Comparison of ENCODE assay signal across 20 cellular contexts in the genomic region with DNA sequence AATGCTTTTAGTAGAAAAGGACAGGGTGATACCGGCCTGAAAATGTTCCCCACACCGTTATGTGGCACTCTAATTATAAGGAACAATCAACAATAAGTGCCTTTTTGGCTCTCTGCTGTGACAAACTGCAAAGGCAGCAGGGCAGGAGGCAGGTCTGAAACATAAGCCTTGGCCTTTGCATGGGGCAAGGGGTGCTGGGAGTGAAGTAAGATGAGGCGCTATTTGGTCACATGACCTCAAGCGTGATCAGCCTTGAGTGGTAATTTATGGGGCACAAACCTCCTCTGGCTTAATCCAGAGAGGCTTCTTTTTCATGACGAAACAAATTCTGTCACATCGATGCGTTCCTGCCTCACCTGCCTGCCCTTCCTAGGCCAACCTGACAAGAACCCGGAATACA.
A peak's percentile ranks its signal among the peaks of the same experiment; 100 is the strongest.
DNase-seq lines count a peak whose midpoint lies in the region; ATAC-seq, FAIRE-seq and TF ChIP-seq lines count a peak whose summit lies in the region.
"Had no signal": no experiment of that assay in that cellular context is flagged by ENCODE, and none has a peak within 500 bp of the region (broad histone marks: within the 10 kb centered on the region; RNA-seq: fewer than 3 reads in every experiment).

No MANE protein-coding gene starts in this region.

- TF ChIP-seq RAD21 in Ishikawa (IDR thresholded peaks at IDR 0.05; ENCODE audit: low read depth) = no peak

- DNase-seq in WTC11 (ENCODE audit: low spot score) = no peak
- no peak for DNase-seq in cerebellum (ENCODE audit: low spot score)
- DNase-seq in stimulated activated naive CD4-positive, alpha-beta T cell treated with Interleukin-2 at 50 U/mL for 16 hours (lab: John Stamatoyannopoulos, UW) = no peak
- DNase-seq in small intestine = no peak
- DNase-seq: ACHN; BE2C; C1 segment of cervical spinal cord; CD4-positive, CD25-positive, alpha-beta regulatory T cell; CD8-positive, alpha-beta memory T cell; COR-L47; DMS 273 treated with DMSO at 0.1 percent for 48 hours; DMS53; DND-41; EL had no signal

- no peaks in the 10 kb centered on the region for H3K36me3 Mint-ChIP-seq in WTC11
- peaks cover 3% of the 10 kb centered on the region for H3K36me3 Mint-ChIP-seq in nephron (ENCODE audit: low read depth)

- no peaks in the 10 kb centered on the region for H3K9me3 Mint-ChIP-seq in WTC11
- peaks cover 3% of the 10 kb centered on the region for H3K9me3 Mint-ChIP-seq in nephron
- H3K9me3 Mint-ChIP-seq: CD8-positive, alpha-beta memory T cell had no signal

- H3K4me1 ChIP-seq in small intestine (ENCODE audit: control insufficient read depth in 2 of 2, insufficient read depth in 1 of 2, low read depth in 1 of 2, low read length in 1 of 2) = no peaks in the 10 kb centered on the region

- H3K4me3 Mint-ChIP-seq in WTC11 (no peak overlapping the region), nephron (no peak overlapping the region)
- H3K4me3 Mint-ChIP-seq: CD4-positive, CD25-positive, alpha-beta regulatory T cell; CD8-positive, alpha-beta memory T cell had no signal

- no peak overlapping the region for H3K27ac ChIP-seq in small intestine (ENCODE audit: low read depth in 1 of 2, low read length in 1 of 2)

- H3K27ac Mint-ChIP-seq in WTC11 = no peak overlapping the region
- peak overlapping the region in 2 of 3 experiments; percentile 27 to 72 for H3K27ac Mint-ChIP-seq in nephron
- H3K27ac Mint-ChIP-seq: CD8-positive, alpha-beta memory T cell had no signal

- no peaks in the 10 kb centered on the region for H3K27me3 ChIP-seq in small intestine (ENCODE audit: control insufficient read depth in 2 of 2, insufficient read depth in 2 of 2, low read length in 2 of 2)
- H3K27me3 ChIP-seq: BE2C had no signal

- no peak for TF ChIP-seq EP300 in Ishikawa (IDR thresholded peaks at IDR 0.05; ENCODE audit: borderline replicate concordance)

- H3K27me3 Mint-ChIP-seq in WTC11 (ENCODE audit: low read depth) (no peaks in the 10 kb centered on the region), nephron (ENCODE audit: low read depth) (no peaks in the 10 kb centered on the region)
- H3K27me3 Mint-ChIP-seq: CD4-positive, CD25-positive, alpha-beta regulatory T cell had no signal

- no peak overlapping the region for H3K4me3 ChIP-seq in small intestine (ENCODE audit: low read depth in 1 of 2, low read length in 2 of 2)
- H3K4me3 ChIP-seq: HAP-1 had no signal

- ATAC-seq in WTC11 = no peak

- H3K36me3 ChIP-seq in small intestine (ENCODE audit: control insufficient read depth in 2 of 2, insufficient read depth in 2 of 2, low read length in 2 of 2) = no peaks in the 10 kb centered on the region
- H3K36me3 ChIP-seq: BE2C, HAP-1 had no signal

- POLR2A ChIA-PET in WTC11 (lab: Charles Lee) = no interaction called here

- no peaks in the 10 kb centered on the region for H3K9me3 ChIP-seq in small intestine (ENCODE audit: control insufficient read depth, low read depth)
- H3K9me3 ChIP-seq: BE2C, HAP-1 had no signal

- CTCF ChIA-PET in WTC11 (lab: Charles Lee) = interaction anchor here (1.1 kb wide), 1 partner anchor 119 kb away, joined by 3 read pairs; no protein-coding TSS in a partner anchor

- WGBS in small intestine, 3 donors = 92 to 95% (median 92%) methylated on average over 8 of the region's 8 CpGs

- TF ChIP-seq CTCF in WTC11 (IDR thresholded peaks at IDR 0.05) (no peak), nephron (IDR thresholded peaks at IDR 0.05; ENCODE audit: unreplicated experiment in 3 of 3) (no peak)

- H3K4me1 Mint-ChIP-seq in WTC11 (no peaks in the 10 kb centered on the region; the same call in 1 of the 2 replicates), nephron (peaks cover 48% of the 10 kb centered on the region)
- H3K4me1 Mint-ChIP-seq: CD8-positive, alpha-beta memory T cell had no signal

- FAIRE-seq in small intestine (lab: Jason Lieb, UNC) = no peak
- FAIRE-seq: A204.1, GM12891, GM19239 had no signal

TF ChIP-seq in Ishikawa, 13 proteins besides CTCF, POLR2A, EP300 and RAD21:
- TF ChIP-seq TCF12 (IDR thresholded peaks at IDR 0.05; ENCODE audit: low read depth) (no peak), TAF1 (IDR thresholded peaks at IDR 0.05; ENCODE audit: low read depth) (no peak)
- TF ChIP-seq, protein P1, sequence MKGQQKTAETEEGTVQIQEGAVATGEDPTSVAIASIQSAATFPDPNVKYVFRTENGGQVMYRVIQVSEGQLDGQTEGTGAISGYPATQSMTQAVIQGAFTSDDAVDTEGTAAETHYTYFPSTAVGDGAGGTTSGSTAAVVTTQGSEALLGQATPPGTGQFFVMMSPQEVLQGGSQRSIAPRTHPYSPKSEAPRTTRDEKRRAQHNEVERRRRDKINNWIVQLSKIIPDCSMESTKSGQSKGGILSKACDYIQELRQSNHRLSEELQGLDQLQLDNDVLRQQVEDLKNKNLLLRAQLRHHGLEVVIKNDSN (IDR thresholded peaks at IDR 0.05) = 0 out of 2 replicates have a peak, but pooled peaks have one; percentile 39
TF ChIP-seq in Ishikawa: peak in this region for 1.

TF ChIP-seq in WTC11, 78 proteins besides CTCF, POLR2A, EP300 and RAD21:
- TF ChIP-seq, protein P2, sequence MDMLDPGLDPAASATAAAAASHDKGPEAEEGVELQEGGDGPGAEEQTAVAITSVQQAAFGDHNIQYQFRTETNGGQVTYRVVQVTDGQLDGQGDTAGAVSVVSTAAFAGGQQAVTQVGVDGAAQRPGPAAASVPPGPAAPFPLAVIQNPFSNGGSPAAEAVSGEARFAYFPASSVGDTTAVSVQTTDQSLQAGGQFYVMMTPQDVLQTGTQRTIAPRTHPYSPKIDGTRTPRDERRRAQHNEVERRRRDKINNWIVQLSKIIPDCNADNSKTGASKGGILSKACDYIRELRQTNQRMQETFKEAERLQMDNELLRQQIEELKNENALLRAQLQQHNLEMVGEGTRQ (CRISPR knock-in tag; IDR thresholded peaks at IDR 0.05) = peak; percentile 37
- TF ChIP-seq, protein P3, sequence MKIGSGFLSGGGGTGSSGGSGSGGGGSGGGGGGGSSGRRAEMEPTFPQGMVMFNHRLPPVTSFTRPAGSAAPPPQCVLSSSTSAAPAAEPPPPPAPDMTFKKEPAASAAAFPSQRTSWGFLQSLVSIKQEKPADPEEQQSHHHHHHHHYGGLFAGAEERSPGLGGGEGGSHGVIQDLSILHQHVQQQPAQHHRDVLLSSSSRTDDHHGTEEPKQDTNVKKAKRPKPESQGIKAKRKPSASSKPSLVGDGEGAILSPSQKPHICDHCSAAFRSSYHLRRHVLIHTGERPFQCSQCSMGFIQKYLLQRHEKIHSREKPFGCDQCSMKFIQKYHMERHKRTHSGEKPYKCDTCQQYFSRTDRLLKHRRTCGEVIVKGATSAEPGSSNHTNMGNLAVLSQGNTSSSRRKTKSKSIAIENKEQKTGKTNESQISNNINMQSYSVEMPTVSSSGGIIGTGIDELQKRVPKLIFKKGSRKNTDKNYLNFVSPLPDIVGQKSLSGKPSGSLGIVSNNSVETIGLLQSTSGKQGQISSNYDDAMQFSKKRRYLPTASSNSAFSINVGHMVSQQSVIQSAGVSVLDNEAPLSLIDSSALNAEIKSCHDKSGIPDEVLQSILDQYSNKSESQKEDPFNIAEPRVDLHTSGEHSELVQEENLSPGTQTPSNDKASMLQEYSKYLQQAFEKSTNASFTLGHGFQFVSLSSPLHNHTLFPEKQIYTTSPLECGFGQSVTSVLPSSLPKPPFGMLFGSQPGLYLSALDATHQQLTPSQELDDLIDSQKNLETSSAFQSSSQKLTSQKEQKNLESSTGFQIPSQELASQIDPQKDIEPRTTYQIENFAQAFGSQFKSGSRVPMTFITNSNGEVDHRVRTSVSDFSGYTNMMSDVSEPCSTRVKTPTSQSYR (CRISPR knock-in tag; IDR thresholded peaks at IDR 0.05) = no peak
TF ChIP-seq in WTC11: peak in this region for 1.
